ENCODE assay signal across 21 cellular contexts in genomic region chr19:13553880-13554400, GRCh38. TPM values are rescaled to one million over a fixed set of nuclear protein-coding genes. Genes with fewer than 3 reads are reported as not detected.
DNase-seq lines count a peak whose midpoint lies in the region; ATAC-seq and TF ChIP-seq lines count a peak whose summit lies in the region.
"Had no signal": no experiment of that assay in that cellular context is flagged by ENCODE, and none has a peak within 500 bp of the region (broad histone marks: within the 10 kb centered on the region; RNA-seq: fewer than 3 reads in every experiment).

No MANE protein-coding gene starts in this region.

- no peak overlapping the region for H3K27ac Mint-ChIP-seq in WTC11
- no peak overlapping the region for H3K27ac Mint-ChIP-seq in natural killer cell treated with Interleukin-12 subunit alpha and Interleukin-12 subunit beta and Interleukin-15 and Interleukin-18, amount 100 ng/mL, for 72 hours
- H3K27ac Mint-ChIP-seq: CD14-positive monocyte; CD4-positive, alpha-beta T cell; CD8-positive, alpha-beta memory T cell had no signal

- DNase-seq in Daoy (ENCODE audit: low read depth) (peak; percentile 38), WTC11 (ENCODE audit: low spot score) (no peak), cerebellar nuclear complex (lab: John Stamatoyannopoulos, UW) (no peak), DMS 273 (lab: John Stamatoyannopoulos, UW; ENCODE audit: unreplicated experiment) (no peak)
- DNase-seq in natural killer cell treated with Interleukin-12 subunit alpha and Interleukin-12 subunit beta and Interleukin-15 and Interleukin-18, amount 100 ng/mL, for 72 hours (ENCODE audit: low spot score): no peak
- DNase-seq: 8988T; ACHN; AML-193; BE2C; CD4-positive, alpha-beta T cell; CD8-positive, alpha-beta memory T cell; DMS53; DMS79 treated with DMSO at 0.1 percent for 48 hours; GOT3; H7; HCEC 1CT had no signal

- no peaks in the 10 kb centered on the region for H3K4me1 Mint-ChIP-seq in WTC11
- no peaks in the 10 kb centered on the region for H3K4me1 Mint-ChIP-seq in natural killer cell treated with Interleukin-12 subunit alpha and Interleukin-12 subunit beta and Interleukin-15 and Interleukin-18, amount 100 ng/mL, for 72 hours (ENCODE audit: low read depth in 2 of 2)
- H3K4me1 Mint-ChIP-seq: CD14-positive monocyte; CD8-positive, alpha-beta memory T cell had no signal

- no peaks in the 10 kb centered on the region for H3K36me3 Mint-ChIP-seq in WTC11
- no peaks in the 10 kb centered on the region for H3K36me3 Mint-ChIP-seq in natural killer cell treated with Interleukin-12 subunit alpha and Interleukin-12 subunit beta and Interleukin-15 and Interleukin-18, amount 100 ng/mL, for 72 hours
- H3K36me3 Mint-ChIP-seq: CD14-positive monocyte; CD8-positive, alpha-beta memory T cell had no signal

- H3K27me3 Mint-ChIP-seq in WTC11 (ENCODE audit: low read depth): peaks cover 17% of the 10 kb centered on the region
- H3K27me3 Mint-ChIP-seq in natural killer cell treated with Interleukin-12 subunit alpha and Interleukin-12 subunit beta and Interleukin-15 and Interleukin-18, amount 100 ng/mL, for 72 hours: peaks cover 22 to 24% of the 10 kb centered on the region in 2 donors

- CTCF ChIA-PET in WTC11 (lab: Charles Lee): interaction anchor here (0.6 kb wide), 1 partner anchor 47 kb away, joined by 4 read pairs; no protein-coding TSS in a partner anchor

- H3K4me3 Mint-ChIP-seq in WTC11: no peak overlapping the region
- H3K4me3 Mint-ChIP-seq in natural killer cell treated with Interleukin-12 subunit alpha and Interleukin-12 subunit beta and Interleukin-15 and Interleukin-18, amount 100 ng/mL, for 72 hours: no peak overlapping the region
- H3K4me3 Mint-ChIP-seq: CD14-positive monocyte; CD4-positive, alpha-beta T cell; CD8-positive, alpha-beta memory T cell had no signal

- POLR2A ChIA-PET in WTC11 (lab: Charles Lee): interaction anchor here (0.6 kb wide), 1 partner anchor 273 kb away, joined by 5 read pairs; no protein-coding TSS in a partner anchor

- H3K27ac ChIP-seq in cingulate gyrus (ENCODE audit: low read depth, low read length): peak overlapping the region; percentile 65
- H3K27ac ChIP-seq in temporal lobe (ENCODE audit: low read depth, low read length): peak overlapping the region; percentile 83
- H3K27ac ChIP-seq: A549; BLaER1 treated with 17β-estradiol and CSF1 and Interleukin-3, amounts not matched to agents 10 nM and 100 nM had no signal

- no peak for TF ChIP-seq CTCF in WTC11 (IDR thresholded peaks at IDR 0.05)

- ATAC-seq in WTC11: no peak
- ATAC-seq in natural killer cell treated with Interleukin-12 subunit alpha and Interleukin-12 subunit beta and Interleukin-15 and Interleukin-18, amount 100 ng/mL, for 72 hours: no peak
- ATAC-seq: A549 had no signal

- no peaks in the 10 kb centered on the region for H3K9me3 Mint-ChIP-seq in WTC11
- no peaks in the 10 kb centered on the region for H3K9me3 Mint-ChIP-seq in natural killer cell treated with Interleukin-12 subunit alpha and Interleukin-12 subunit beta and Interleukin-15 and Interleukin-18, amount 100 ng/mL, for 72 hours
- H3K9me3 Mint-ChIP-seq: CD4-positive, alpha-beta T cell; CD8-positive, alpha-beta memory T cell had no signal

TF ChIP-seq in WTC11, 78 proteins besides CTCF, POLR2A, EP300 and RAD21:
- TF ChIP-seq RELA (CRISPR knock-in tag; IDR thresholded peaks at IDR 0.05; ENCODE audit: borderline replicate concordance) (no peak), RORB (CRISPR knock-in tag; IDR thresholded peaks at IDR 0.05) (no peak), GTF2I (CRISPR knock-in tag; conservative IDR thresholded peaks at IDR 0.05) (0 out of 2 replicates have a peak, but pooled peaks have one; percentile 17), GRHL2 (CRISPR knock-in tag; IDR thresholded peaks at IDR 0.05; ENCODE audit: insufficient replicate concordance, severe bottlenecking) (no peak)

RNA-seq across cellular contexts. Expression of gene CACNA1A, which starts 47.7 kb away (rescaled TPM):
- 2.3 and 5.0 TPM in 2 replicates for total RNA-seq in Daoy (2014; rRNA removed; shearing (Covaris generic))
- total RNA-seq in WTC11 (2021) (28.9 to 35.5 TPM (median 34.9 TPM) in 3 replicates), temporal lobe (46.7 TPM)
- under 1 TPM; 0.26 to 0.86 TPM for total RNA-seq in natural killer cell treated with Interleukin-12 subunit alpha and Interleukin-12 subunit beta and Interleukin-15 and Interleukin-18, amount 100 ng/mL, for 72 hours
